In the genomic region with DNA sequence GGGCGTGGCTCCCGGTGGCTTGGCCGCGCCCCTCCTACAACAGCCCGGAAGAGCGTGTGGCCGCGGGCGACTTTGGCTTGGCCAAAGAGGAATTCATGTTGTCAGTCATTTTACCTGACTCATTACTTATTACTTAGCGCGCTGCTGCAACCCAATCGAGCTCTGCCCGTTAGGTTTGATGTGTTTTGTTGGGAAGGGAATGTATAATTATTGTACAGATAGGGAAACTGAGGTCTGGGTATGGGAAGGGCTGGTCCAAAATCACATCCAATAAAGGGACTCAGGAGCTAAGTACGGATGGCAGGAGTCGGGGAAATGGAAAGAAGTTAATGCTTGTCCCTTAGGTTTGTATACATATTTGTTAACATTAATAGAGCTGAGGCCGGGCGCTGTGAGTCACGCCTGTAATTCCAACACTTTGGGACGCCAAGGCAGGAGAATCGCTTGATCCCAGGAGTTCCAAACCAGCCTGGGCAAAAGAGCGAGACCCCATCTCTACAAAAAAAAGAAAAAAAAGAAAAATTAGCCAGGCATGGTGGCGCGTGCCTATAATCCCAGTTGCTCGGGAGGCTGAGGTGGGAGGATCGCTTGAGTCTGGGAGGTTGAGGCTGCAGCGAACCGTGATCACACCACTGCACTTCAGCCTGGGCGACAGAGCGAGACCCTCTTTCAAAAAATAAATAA, we compare ENCODE assay signal across 8 cellular contexts. TPM values are rescaled to one million over a fixed set of nuclear protein-coding genes. Genes with fewer than 3 reads are reported as not detected.
DNase-seq lines count a peak whose midpoint lies in the region; TF ChIP-seq lines count a peak whose summit lies in the region.

No MANE protein-coding gene starts in this region.

- H3K4me3 ChIP-seq in mesenchymal stem cell (ENCODE audit: insufficient read depth in 1 of 2, low read depth in 1 of 2, low read length in 2 of 2) = peak overlapping the region in 1 of 2 experiments; percentile 97

- H4K91ac ChIP-seq in mesenchymal stem cell (ENCODE audit: low read length) = no peak overlapping the region

- H2BK15ac ChIP-seq in mesenchymal stem cell (ENCODE audit: low read depth, poor library complexity, severe bottlenecking) = no peak overlapping the region

- peak overlapping the region; percentile 99 for H3K9ac ChIP-seq in mesenchymal stem cell (ENCODE audit: low read length)

- H3K23ac ChIP-seq in mesenchymal stem cell (ENCODE audit: low read length in 2 of 2) = no peak overlapping the region

- H3K27me3 Mint-ChIP-seq in MCF 10A (ENCODE audit: insufficient read depth, unreplicated experiment) = no peaks in the 10 kb centered on the region

- peak overlapping the region; percentile 44 for H2AK5ac ChIP-seq in mesenchymal stem cell (ENCODE audit: low read length, severe bottlenecking)

- H3K27me3 ChIP-seq in mesenchymal stem cell (ENCODE audit: control insufficient read depth in 1 of 2, insufficient read depth in 1 of 2, low read length in 2 of 2) = no peaks in the 10 kb centered on the region

- intact Hi-C loops in MCF 10A (cut with micrococcal nuclease) = loop anchor here (1.0 kb wide), 1 partner anchor 21 kb away; no protein-coding TSS in a partner anchor

- 39% methylated on average over 22 of the region's 29 CpGs for WGBS in mesenchymal stem cell

- H2BK5ac ChIP-seq in mesenchymal stem cell (ENCODE audit: low read depth, low read length, poor library complexity, severe bottlenecking) = no peak overlapping the region

- POLR2A ChIA-PET in MCF 10A (lab: Yijun Ruan, JAX) = interaction anchor here (0.7 to 6.0 kb wide), 29 partner anchors 10 to 1529 kb away, joined by 3 to 123 read pairs (median 6); a partner anchor contains a TSS

- H4K8ac ChIP-seq in mesenchymal stem cell (ENCODE audit: low read length) = peak overlapping the region; percentile 90

- no peak overlapping the region for H3K14ac ChIP-seq in mesenchymal stem cell (ENCODE audit: low read length in 2 of 2)

- DNase-seq in NCI-H748 treated with DMSO at 0.1 percent for 48 hours (lab: John Stamatoyannopoulos, UW) = peak; percentile 82
- no peak for DNase-seq in NCI-H748 (lab: John Stamatoyannopoulos, UW; ENCODE audit: unreplicated experiment)
- DNase-seq in NCI-H226 = peak; percentile 86
- DNase-seq in MCF 10A (ENCODE audit: unreplicated experiment) = peak; percentile 97
- no peak for DNase-seq in mesenchymal stem cell
- no peak for DNase-seq in stimulated activated CD4-positive, alpha-beta T cell treated with anti-CD3 and anti-CD28 coated beads, Interleukin-4, amount 100 ng/mL, for 4 hours
- DNase-seq in NCI-H2029 (lab: John Stamatoyannopoulos, UW) = no peak
- no peak for DNase-seq in GF-D8 (lab: John Stamatoyannopoulos, UW)

- peak overlapping the region; percentile 100 for H3K27ac Mint-ChIP-seq in MCF 10A (ENCODE audit: low read depth, unreplicated experiment)

- peaks cover 25% of the 10 kb centered on the region for H3K4me1 Mint-ChIP-seq in MCF 10A (ENCODE audit: insufficient read depth, unreplicated experiment)

- CTCF ChIA-PET in MCF 10A (lab: Yijun Ruan, JAX) = interaction anchor here (0.5 to 13.5 kb wide), 11 partner anchors 9 to 1374 kb away, joined by 3 to 200 read pairs (median 3); no protein-coding TSS in a partner anchor

- peak overlapping the region; percentile 31 to 79 for H3K18ac ChIP-seq in mesenchymal stem cell (ENCODE audit: low read depth in 1 of 2, low read length in 2 of 2)

- H3K27ac ChIP-seq in mesenchymal stem cell (ENCODE audit: low read length, poor library complexity, severe bottlenecking) = peak overlapping the region; percentile 85

- peaks cover 13 to 15% of the 10 kb centered on the region in 2 experiments for H3K36me3 ChIP-seq in mesenchymal stem cell (ENCODE audit: control insufficient read depth in 1 of 2, insufficient read depth in 2 of 2, low read depth in 1 of 2, low read length in 2 of 2)

- H3K9me3 Mint-ChIP-seq in MCF 10A (ENCODE audit: unreplicated experiment) = no peaks in the 10 kb centered on the region

- no peak overlapping the region for H2BK120ac ChIP-seq in mesenchymal stem cell (ENCODE audit: low read depth, low read length)

- peak overlapping the region; percentile 56 for H3K4me2 ChIP-seq in mesenchymal stem cell (ENCODE audit: low read length, poor library complexity, severe bottlenecking)

- no peak for TF ChIP-seq CTCF in MCF 10A (IDR thresholded peaks at IDR 0.05; ENCODE audit: unreplicated experiment)

- peaks cover 3% of the 10 kb centered on the region for H3K79me1 ChIP-seq in mesenchymal stem cell (replicated peaks; ENCODE audit: low read length, poor library complexity, severe bottlenecking)

- no peak overlapping the region for H2AFZ ChIP-seq in mesenchymal stem cell (ENCODE audit: low read depth, low read length)

- peaks cover 23% of the 10 kb centered on the region for H3K36me3 Mint-ChIP-seq in MCF 10A (ENCODE audit: insufficient read depth, unreplicated experiment)

- peaks cover 29% of the 10 kb centered on the region for H3K4me1 ChIP-seq in mesenchymal stem cell (ENCODE audit: control insufficient read depth, insufficient read depth, low read depth, low read length)

- no peaks in the 10 kb centered on the region for H3K9me3 ChIP-seq in mesenchymal stem cell (ENCODE audit: control insufficient read depth, low read length)

- BruUV-seq in MCF 10A (replicated peaks; lab: Mats Ljungman, UMichigan) = no TSS peak

- no peak overlapping the region for H2BK12ac ChIP-seq in mesenchymal stem cell (ENCODE audit: low read length in 2 of 2)

- H3K4ac ChIP-seq in mesenchymal stem cell (ENCODE audit: low read depth in 1 of 2, low read length in 2 of 2) = peak overlapping the region in 1 of 2 experiments; percentile 51

- peak overlapping the region; percentile 71 for H3K4me3 Mint-ChIP-seq in MCF 10A (ENCODE audit: unreplicated experiment)

RNA-seq across cellular contexts. Expression of a gene that starts 0.6 kb away (rescaled TPM):
- 24.2 and 26.9 TPM in 2 replicates for total RNA-seq in MCF 10A (2022)
- polyA plus RNA-seq in mesenchymal stem cell (2013, experiment 1 of 2) = 9.5 TPM
- polyA plus RNA-seq in mesenchymal stem cell (2013, experiment 2 of 2) = 9.3 TPM

RNA-seq across cellular contexts. Expression of a gene that starts 36.1 kb away (rescaled TPM):
- total RNA-seq in MCF 10A (2022) = 0.12 TPM in 1 of 2 replicates, not detected in the other
- polyA plus RNA-seq in mesenchymal stem cell (2013, experiment 1 of 2) = not detected
- polyA plus RNA-seq in mesenchymal stem cell (2013, experiment 2 of 2) = not detected

RNA-seq across cellular contexts. Expression of a gene that starts 38.2 kb away (rescaled TPM):
- total RNA-seq in MCF 10A (2022) = 14.3 and 20.5 TPM in 2 replicates
- polyA plus RNA-seq in mesenchymal stem cell (2013, experiment 1 of 2) = 16.7 TPM
- 17.3 TPM for polyA plus RNA-seq in mesenchymal stem cell (2013, experiment 2 of 2)

RNA-seq across cellular contexts. Expression of a gene that starts 56.4 kb away (rescaled TPM):
- total RNA-seq in MCF 10A (2022) = 0.75 and 0.98 TPM in 2 replicates
- 8.0 TPM for polyA plus RNA-seq in mesenchymal stem cell (2013, experiment 1 of 2)
- 8.4 TPM for polyA plus RNA-seq in mesenchymal stem cell (2013, experiment 2 of 2)

Comparison
In these comparisons a context has a peak if more than half of its experiments do, and no peak if none do; other contexts are left out.
1. DNase-seq: peak in NCI-H748 treated with DMSO at 0.1 percent for 48 hours (single experiment), NCI-H226 (single experiment) and MCF 10A (single experiment); none in NCI-H748 (single experiment), mesenchymal stem cell (single experiment), stimulated activated CD4-positive, alpha-beta T cell treated with anti-CD3 and anti-CD28 coated beads, Interleukin-4, amount 100 ng/mL, for 4 hours (0 of 2), NCI-H2029 (single experiment) and GF-D8 (single experiment).